In genomic region chr13:98672947-98673545, GRCh38 we compare ENCODE assay signal across 8 cellular contexts.
DNase-seq lines count a peak whose midpoint lies in the region; ATAC-seq and TF ChIP-seq lines count a peak whose summit lies in the region.

No MANE protein-coding gene starts in this region.

- no peak overlapping the region for H3K27ac ChIP-seq in left lung

- H3K27ac Mint-ChIP-seq in activated CD4-positive, alpha-beta T cell treated with anti-CD3 and anti-CD28 coated beads for 36 hours: no peak overlapping the region

- peaks cover 8 to 9% of the 10 kb centered on the region in 2 donors for H3K4me1 ChIP-seq in left lung

- no peaks in the 10 kb centered on the region for H3K36me3 Mint-ChIP-seq in activated CD4-positive, alpha-beta T cell treated with anti-CD3 and anti-CD28 coated beads for 36 hours (ENCODE audit: low read depth)

- CTCF ChIA-PET in AG04449 (lab: Yijun Ruan, JAX): interaction anchor here (0.6 to 5.4 kb wide), 39 partner anchors 8 to 824 kb away, joined by 3 to 75 read pairs (median 4); no protein-coding TSS in a partner anchor
- CTCF ChIA-PET in activated CD4-positive, alpha-beta T cell treated with anti-CD3 and anti-CD28 coated beads for 36 hours (lab: Charles Lee): interaction anchor here (0.6 to 4.8 kb wide), 22 partner anchors 8 to 817 kb away, joined by 3 to 48 read pairs (median 4); no protein-coding TSS in a partner anchor

- TF ChIP-seq CTCF in AG04449 (IDR thresholded peaks at IDR 0.05; ENCODE audit: insufficient read depth, low read length, missing control alignments) (peak; percentile 63), left lung (IDR thresholded peaks at IDR 0.05) (peak; percentile 83 to 85)

- no peaks in the 10 kb centered on the region for H3K4me1 Mint-ChIP-seq in activated CD4-positive, alpha-beta T cell treated with anti-CD3 and anti-CD28 coated beads for 36 hours

- peak; percentile 79 for ATAC-seq in GM18517 (IDR thresholded peaks at IDR 0.05; ENCODE audit: unreplicated experiment)
- ATAC-seq in HG03103 (IDR thresholded peaks at IDR 0.05; ENCODE audit: low read depth, unreplicated experiment): peak; percentile 79
- peak; percentile 69 for ATAC-seq in activated CD4-positive, alpha-beta T cell treated with anti-CD3 and anti-CD28 coated beads for 36 hours
- ATAC-seq in left lung: peak; percentile 93

- H3K27me3 ChIP-seq in left lung: no peaks in the 10 kb centered on the region

- no peaks in the 10 kb centered on the region for H3K9me3 Mint-ChIP-seq in activated CD4-positive, alpha-beta T cell treated with anti-CD3 and anti-CD28 coated beads for 36 hours (ENCODE audit: low read depth)

- no peak overlapping the region for H3K4me3 Mint-ChIP-seq in activated CD4-positive, alpha-beta T cell treated with anti-CD3 and anti-CD28 coated beads for 36 hours

- intact Hi-C loops in activated CD4-positive, alpha-beta T cell treated with anti-CD3 and anti-CD28 coated beads for 36 hours (cut with DNase I, micrococcal nuclease): loop anchor here (1.0 to 10.0 kb wide), 8 partner anchors 169 to 818 kb away; partner anchors contain the start of gene FARP1 (in 1 of the 2)
- intact Hi-C loops in left lung (cut with DNase I): no loop called here

- DNase-seq in AG04449 (ENCODE audit: low read depth, low spot score) (peak; percentile 19), NCI-H2227 (lab: John Stamatoyannopoulos, UW; ENCODE audit: unreplicated experiment) (peak; percentile 66), dermis microvascular lymphatic vessel endothelial cell (ENCODE audit: low read depth in 2 of 2) (peak; percentile 62 to 71), left lung (peak in 1 of 2 donors; percentile 57)
- DNase-seq in activated CD4-positive, alpha-beta T cell treated with anti-CD3 and anti-CD28 coated beads for 36 hours: peak; percentile 66
- DNase-seq in stimulated activated CD4-positive, alpha-beta T cell treated with anti-CD3 and anti-CD28 coated beads, Interleukin-4, amount 100 ng/mL, for 48 hours (ENCODE audit: low read depth in 2 of 2): peak; percentile 12 to 37

- no peaks in the 10 kb centered on the region for H3K9me3 ChIP-seq in left lung

- no peak overlapping the region for H3K4me3 ChIP-seq in AG04449 (ENCODE audit: low read depth, low read length)
- no peak overlapping the region for H3K4me3 ChIP-seq in left lung

- POLR2A ChIA-PET in AG04449 (lab: Yijun Ruan, JAX): no interaction called here
- POLR2A ChIA-PET in activated CD4-positive, alpha-beta T cell treated with anti-CD3 and anti-CD28 coated beads for 36 hours (lab: Charles Lee): no interaction called here

- peaks cover 5% of the 10 kb centered on the region for H3K27me3 Mint-ChIP-seq in activated CD4-positive, alpha-beta T cell treated with anti-CD3 and anti-CD28 coated beads for 36 hours

- H3K36me3 ChIP-seq in left lung: no peaks in the 10 kb centered on the region

Comparison
In these comparisons a context has a peak if more than half of its experiments do, and no peak if none do; other contexts are left out.
1. intact Hi-C loops: an anchor here in activated CD4-positive, alpha-beta T cell treated with anti-CD3 and anti-CD28 coated beads for 36 hours (1.0 to 10.0 kb wide); none called in left lung.